Comparison of ENCODE assay signal across 1 cellular context in genomic region chr3:170085396-170085795, GRCh38.
TF ChIP-seq lines count a peak whose summit lies in the region.

No MANE protein-coding gene starts in this region.

TF ChIP-seq in HepG2, 621 proteins besides CTCF, POLR2A, EP300 and RAD21 (continued from another document):
- TF ChIP-seq SP1 (IDR thresholded peaks at IDR 0.05), result no peak
- TF ChIP-seq SP1 (CRISPR knock-in tag; IDR thresholded peaks at IDR 0.05), result no peak
- TF ChIP-seq ZNF263 (CRISPR knock-in tag; IDR thresholded peaks at IDR 0.05), result no peak
- TF ChIP-seq ZNF747 (CRISPR knock-in tag; IDR thresholded peaks at IDR 0.05; ENCODE audit: borderline replicate concordance), result no peak
- TF ChIP-seq MAFF (IDR thresholded peaks at IDR 0.05; ENCODE audit: low read depth, low read length), result peak; percentile 94
- TF ChIP-seq ZNF121 (CRISPR knock-in tag; IDR thresholded peaks at IDR 0.05), result 0 out of 2 replicates have a peak, but pooled peaks have one; percentile 12
